ENCODE assay signal across 1 cellular context in genomic region chr12:109331546-109331945, GRCh38.
TF ChIP-seq lines count a peak whose summit lies in the region.

No MANE protein-coding gene starts in this region.

TF ChIP-seq in SK-N-SH treated with all-trans-retinoic acid at 6 μM for 48 hours, 23 proteins besides CTCF, POLR2A, EP300 and RAD21 (continued from another document):
- TF ChIP-seq, protein P1, sequence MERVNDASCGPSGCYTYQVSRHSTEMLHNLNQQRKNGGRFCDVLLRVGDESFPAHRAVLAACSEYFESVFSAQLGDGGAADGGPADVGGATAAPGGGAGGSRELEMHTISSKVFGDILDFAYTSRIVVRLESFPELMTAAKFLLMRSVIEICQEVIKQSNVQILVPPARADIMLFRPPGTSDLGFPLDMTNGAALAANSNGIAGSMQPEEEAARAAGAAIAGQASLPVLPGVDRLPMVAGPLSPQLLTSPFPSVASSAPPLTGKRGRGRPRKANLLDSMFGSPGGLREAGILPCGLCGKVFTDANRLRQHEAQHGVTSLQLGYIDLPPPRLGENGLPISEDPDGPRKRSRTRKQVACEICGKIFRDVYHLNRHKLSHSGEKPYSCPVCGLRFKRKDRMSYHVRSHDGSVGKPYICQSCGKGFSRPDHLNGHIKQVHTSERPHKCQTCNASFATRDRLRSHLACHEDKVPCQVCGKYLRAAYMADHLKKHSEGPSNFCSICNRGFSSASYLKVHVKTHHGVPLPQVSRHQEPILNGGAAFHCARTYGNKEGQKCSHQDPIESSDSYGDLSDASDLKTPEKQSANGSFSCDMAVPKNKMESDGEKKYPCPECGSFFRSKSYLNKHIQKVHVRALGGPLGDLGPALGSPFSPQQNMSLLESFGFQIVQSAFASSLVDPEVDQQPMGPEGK (CRISPR knock-in tag; IDR thresholded peaks at IDR 0.05; ENCODE audit: borderline replicate concordance): no peak
- no peak for TF ChIP-seq ZC3H10 (CRISPR knock-in tag; IDR thresholded peaks at IDR 0.05)
- no peak for TF ChIP-seq CREB5 (CRISPR knock-in tag; IDR thresholded peaks at IDR 0.05; ENCODE audit: low read depth)
- no peak for TF ChIP-seq BACH2 (CRISPR knock-in tag; IDR thresholded peaks at IDR 0.05; ENCODE audit: borderline replicate concordance)
- TF ChIP-seq ZNF565 (CRISPR knock-in tag; conservative IDR thresholded peaks at IDR 0.05; ENCODE audit: low read depth): no peak
